In genomic region chr3:15942462-15942861, GRCh38 we compare ENCODE assay signal across 26 cellular contexts.
"Had no signal": no experiment of that assay in that cellular context is flagged by ENCODE, and none has a peak within 500 bp of the region (broad histone marks: within the 10 kb centered on the region; RNA-seq: fewer than 3 reads in every experiment).

No MANE protein-coding gene starts in this region.

- H3K4me3 ChIP-seq: ascending aorta, breast epithelium, cardiac muscle cell, esophagus muscularis mucosa, gastrocnemius medialis had no signal

- DNase-seq: activated CD4-positive, alpha-beta memory T cell treated with anti-CD3 and anti-CD28 coated beads, Interleukin-2, amount 10 ng/mL, durations not matched to agents 7 days and 5 days; activated CD4-positive, alpha-beta T cell treated with anti-CD3 and anti-CD28 coated beads for 36 hours; activated CD4-positive, alpha-beta T cell treated with anti-CD3 and anti-CD28 coated beads, Interleukin-2, amount 10 ng/mL, durations not matched to agents 24 days and 14 days; activated CD4-positive, CD25-positive, alpha-beta regulatory T cell; activated CD4-positive, CD25-positive, alpha-beta regulatory T cell treated with anti-CD3 and anti-CD28 coated beads, Interleukin-2, amount 50 U/mL, for 72 hours; activated CD8-positive, alpha-beta memory T cell treated with anti-CD3 and anti-CD28 coated beads, Interleukin-2, amount 50 U/mL, for 48 hours; activated gamma-delta T cell; activated naive CD4-positive, alpha-beta T cell; activated naive CD4-positive, alpha-beta T cell treated with anti-CD3 and anti-CD28 coated beads, Interleukin-2, amount 10 ng/mL, durations not matched to agents 7 days and 5 days; activated naive CD8-positive, alpha-beta T cell treated with anti-CD3 and anti-CD28 coated beads, Interleukin-2, amount 10 ng/mL, durations not matched to agents 7 days and 5 days; activated T-cell treated with anti-CD3 and anti-CD28 coated beads for 4 hours; activated T-cell treated with anti-CD3 and anti-CD28 coated beads, Interleukin-2, amount 50 U/mL, for 24 hours; activated T-cell treated with anti-CD3 and anti-CD28 coated beads, Interleukin-2, amount 50 U/mL, for 72 hours; cortex of kidney; dermis blood vessel endothelial cell; effector CD4-positive, alpha-beta T cell; effector memory CD8-positive, alpha-beta T cell; erythroblast; foreskin keratinocyte; gastrocnemius medialis; glutamatergic neuron; T-helper 2 cell had no signal

- H3K27ac ChIP-seq: ascending aorta, breast epithelium, cardiac muscle cell, esophagus muscularis mucosa, foreskin keratinocyte, gastrocnemius medialis had no signal

- H3K4me1 ChIP-seq: ascending aorta, breast epithelium, esophagus muscularis mucosa, foreskin keratinocyte, gastrocnemius medialis had no signal

- H3K9me3 ChIP-seq: ascending aorta, breast epithelium, esophagus muscularis mucosa, gastrocnemius medialis had no signal

- H3K36me3 ChIP-seq: ascending aorta, breast epithelium, cardiac muscle cell, esophagus muscularis mucosa, gastrocnemius medialis had no signal

- H3K27me3 ChIP-seq: ascending aorta, breast epithelium, cardiac muscle cell, esophagus muscularis mucosa, gastrocnemius medialis had no signal
